In the genomic region with DNA sequence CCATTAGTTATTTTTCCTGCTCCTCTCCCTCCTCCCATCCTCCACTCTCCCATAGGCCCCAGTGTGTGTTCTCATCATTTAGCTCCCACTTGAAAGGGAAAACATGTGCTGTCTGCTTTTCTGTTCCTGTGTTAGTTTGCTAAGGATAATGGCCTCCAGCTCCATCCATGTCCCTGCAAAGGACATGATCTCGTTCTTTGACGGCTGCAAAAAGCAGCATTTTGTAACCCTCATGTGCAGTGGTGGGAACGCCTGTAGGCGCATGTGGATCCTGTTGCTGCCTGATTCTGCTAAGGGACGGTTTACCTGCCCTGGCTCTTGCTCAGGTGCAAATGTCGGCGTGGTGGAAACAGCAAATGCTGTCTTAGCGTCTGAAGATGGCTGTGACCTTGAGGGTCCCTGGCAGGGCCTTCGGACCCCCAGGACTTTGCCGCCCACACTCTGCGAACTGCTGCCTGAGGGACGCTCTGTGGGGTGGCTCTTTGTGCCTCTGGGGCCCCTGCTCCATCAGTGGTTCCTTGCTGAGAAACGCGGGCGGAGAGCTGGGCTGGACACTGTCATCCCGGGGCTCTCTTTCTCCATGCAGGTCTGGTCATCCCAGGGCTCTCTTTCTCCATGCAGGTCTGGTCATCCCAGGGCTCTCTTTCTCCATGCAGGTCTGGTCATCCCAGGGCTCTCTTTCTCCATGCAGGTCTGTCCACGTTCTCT, we compare ENCODE assay signal across 10 cellular contexts. TPM values are rescaled to one million over a fixed set of nuclear protein-coding genes. Genes with fewer than 3 reads are reported as not detected.
DNase-seq lines count a peak whose midpoint lies in the region; ATAC-seq and FAIRE-seq lines count a peak whose summit lies in the region.
"Had no signal": no experiment of that assay in that cellular context is flagged by ENCODE, and none has a peak within 500 bp of the region (broad histone marks: within the 10 kb centered on the region; RNA-seq: fewer than 3 reads in every experiment).

No MANE protein-coding gene starts in this region.

- H3K9me3 Mint-ChIP-seq in activated naive CD4-positive, alpha-beta T cell treated with anti-CD3 and anti-CD28 coated beads, Interleukin-2, amount 10 ng/mL, durations not matched to agents 7 days and 5 days: no peaks in the 10 kb centered on the region
- no peaks in the 10 kb centered on the region for H3K9me3 Mint-ChIP-seq in activated CD8-positive, alpha-beta memory T cell treated with anti-CD3 and anti-CD28 coated beads, Interleukin-2, amount 10 ng/mL, durations not matched to agents 7 days and 5 days (ENCODE audit: low read depth)
- no peaks in the 10 kb centered on the region for H3K9me3 Mint-ChIP-seq in stimulated activated naive B cell treated with anti-CD40 and anti-IgM and Interleukin-4, amounts not matched to agents 10 μg/mL and 1 μg/mL and 100 μg/mL, for 72 hours

- peak overlapping the region; percentile 72 for H3K4me3 Mint-ChIP-seq in activated naive CD4-positive, alpha-beta T cell treated with anti-CD3 and anti-CD28 coated beads, Interleukin-2, amount 10 ng/mL, durations not matched to agents 7 days and 5 days
- peak overlapping the region; percentile 71 for H3K4me3 Mint-ChIP-seq in activated CD8-positive, alpha-beta memory T cell treated with anti-CD3 and anti-CD28 coated beads, Interleukin-2, amount 10 ng/mL, durations not matched to agents 7 days and 5 days
- peak overlapping the region; percentile 86 for H3K4me3 Mint-ChIP-seq in stimulated activated naive B cell treated with anti-CD40 and anti-IgM and Interleukin-4, amounts not matched to agents 10 μg/mL and 1 μg/mL and 100 μg/mL, for 72 hours

- no peak for FAIRE-seq in RCC 7860 (lab: Jason Lieb, UNC)

- H3K27me3 Mint-ChIP-seq in activated naive CD4-positive, alpha-beta T cell treated with anti-CD3 and anti-CD28 coated beads, Interleukin-2, amount 10 ng/mL, durations not matched to agents 7 days and 5 days: no peaks in the 10 kb centered on the region
- no peaks in the 10 kb centered on the region for H3K27me3 Mint-ChIP-seq in activated CD8-positive, alpha-beta memory T cell treated with anti-CD3 and anti-CD28 coated beads, Interleukin-2, amount 10 ng/mL, durations not matched to agents 7 days and 5 days
- no peaks in the 10 kb centered on the region for H3K27me3 Mint-ChIP-seq in stimulated activated naive B cell treated with anti-CD40 and anti-IgM and Interleukin-4, amounts not matched to agents 10 μg/mL and 1 μg/mL and 100 μg/mL, for 72 hours

- peak overlapping the region; percentile 98 for H3K27ac Mint-ChIP-seq in activated naive CD4-positive, alpha-beta T cell treated with anti-CD3 and anti-CD28 coated beads, Interleukin-2, amount 10 ng/mL, durations not matched to agents 7 days and 5 days
- H3K27ac Mint-ChIP-seq in activated CD8-positive, alpha-beta memory T cell treated with anti-CD3 and anti-CD28 coated beads, Interleukin-2, amount 10 ng/mL, durations not matched to agents 7 days and 5 days: peak overlapping the region; percentile 93
- H3K27ac Mint-ChIP-seq in stimulated activated naive B cell treated with anti-CD40 and anti-IgM and Interleukin-4, amounts not matched to agents 10 μg/mL and 1 μg/mL and 100 μg/mL, for 72 hours: peak overlapping the region; percentile 93

- no peak for DNase-seq in activated naive CD4-positive, alpha-beta T cell treated with anti-CD3 and anti-CD28 coated beads, Interleukin-2, amount 10 ng/mL, durations not matched to agents 7 days and 5 days
- DNase-seq in activated naive CD4-positive, alpha-beta T cell treated with Interleukin-2 at 50 U/mL for 16 hours: no peak
- DNase-seq in HT-29 (ENCODE audit: low spot score): peak; percentile 25
- DNase-seq in activated CD8-positive, alpha-beta memory T cell treated with anti-CD3 and anti-CD28 coated beads, Interleukin-2, amount 10 ng/mL, durations not matched to agents 7 days and 5 days: no peak
- DNase-seq in stimulated activated naive B cell treated with anti-CD40 and anti-IgM and Interleukin-4, amounts not matched to agents 10 μg/mL and 1 μg/mL and 100 μg/mL, for 72 hours: no peak
- DNase-seq in amniotic stem cell (lab: John Stamatoyannopoulos, UW): no peak
- DNase-seq in RCC 7860 (ENCODE audit: low spot score): no peak
- DNase-seq: DND-41, upper lobe of left lung had no signal

- no peak for ATAC-seq in activated CD8-positive, alpha-beta memory T cell treated with anti-CD3 and anti-CD28 coated beads, Interleukin-2, amount 10 ng/mL, durations not matched to agents 7 days and 5 days
- no peak for ATAC-seq in stimulated activated naive B cell treated with anti-CD40 and anti-IgM and Interleukin-4, amounts not matched to agents 10 μg/mL and 1 μg/mL and 100 μg/mL, for 72 hours (replicated peaks)
- no peak for ATAC-seq in HG02938 (IDR thresholded peaks at IDR 0.05; ENCODE audit: unreplicated experiment)

- peaks cover 44% of the 10 kb centered on the region for H3K4me1 Mint-ChIP-seq in activated naive CD4-positive, alpha-beta T cell treated with anti-CD3 and anti-CD28 coated beads, Interleukin-2, amount 10 ng/mL, durations not matched to agents 7 days and 5 days
- peaks cover 45% of the 10 kb centered on the region for H3K4me1 Mint-ChIP-seq in activated CD8-positive, alpha-beta memory T cell treated with anti-CD3 and anti-CD28 coated beads, Interleukin-2, amount 10 ng/mL, durations not matched to agents 7 days and 5 days
- peaks cover 37 to 64% of the 10 kb centered on the region in 2 donors for H3K4me1 Mint-ChIP-seq in stimulated activated naive B cell treated with anti-CD40 and anti-IgM and Interleukin-4, amounts not matched to agents 10 μg/mL and 1 μg/mL and 100 μg/mL, for 72 hours

- CTCF ChIA-PET in activated naive CD4-positive, alpha-beta T cell treated with anti-CD3 and anti-CD28 coated beads, Interleukin-2, amount 10 ng/mL, durations not matched to agents 7 days and 5 days (lab: Charles Lee): interaction anchor here (2.6 kb wide), 1 partner anchor 59 kb away, joined by 8 read pairs; no protein-coding TSS in a partner anchor
- CTCF ChIA-PET in activated CD8-positive, alpha-beta memory T cell treated with anti-CD3 and anti-CD28 coated beads, Interleukin-2, amount 10 ng/mL, durations not matched to agents 7 days and 5 days (lab: Charles Lee): interaction anchor here (0.6 to 6.0 kb wide), 3 partner anchors 10 to 1090 kb away, joined by 3 to 30 read pairs (median 8); no protein-coding TSS in a partner anchor

- H3K36me3 Mint-ChIP-seq in activated naive CD4-positive, alpha-beta T cell treated with anti-CD3 and anti-CD28 coated beads, Interleukin-2, amount 10 ng/mL, durations not matched to agents 7 days and 5 days: peaks cover 7% of the 10 kb centered on the region
- H3K36me3 Mint-ChIP-seq in activated CD8-positive, alpha-beta memory T cell treated with anti-CD3 and anti-CD28 coated beads, Interleukin-2, amount 10 ng/mL, durations not matched to agents 7 days and 5 days: peaks cover 2% of the 10 kb centered on the region
- H3K36me3 Mint-ChIP-seq in stimulated activated naive B cell treated with anti-CD40 and anti-IgM and Interleukin-4, amounts not matched to agents 10 μg/mL and 1 μg/mL and 100 μg/mL, for 72 hours: peaks cover 21 to 38% of the 10 kb centered on the region in 2 donors

RNA-seq across cellular contexts. Expression of a gene that starts 5.5 kb away (rescaled TPM):
- 44.3 and 56.9 TPM in 2 replicates for total RNA-seq in HT-29 (2014; rRNA removed; shearing (Covaris generic))
- 10 to 100 TPM; 56.0 to 64.9 TPM for total RNA-seq in activated CD8-positive, alpha-beta memory T cell treated with anti-CD3 and anti-CD28 coated beads, Interleukin-2, amount 10 ng/mL, durations not matched to agents 7 days and 5 days

RNA-seq across cellular contexts. Expression of a gene that starts 9.4 kb away (rescaled TPM):
- total RNA-seq in HT-29 (2014; rRNA removed; shearing (Covaris generic)): 4.7 and 5.6 TPM in 2 replicates
- 1 to 10 TPM; 5.6 to 6.0 TPM for total RNA-seq in activated CD8-positive, alpha-beta memory T cell treated with anti-CD3 and anti-CD28 coated beads, Interleukin-2, amount 10 ng/mL, durations not matched to agents 7 days and 5 days

RNA-seq across cellular contexts. Expression of a gene that starts 15.3 kb away (rescaled TPM):
- total RNA-seq in HT-29 (2014; rRNA removed; shearing (Covaris generic)): 160 and 179 TPM in 2 replicates
- 10 to 100 TPM; 34.0 to 50.2 TPM for total RNA-seq in activated CD8-positive, alpha-beta memory T cell treated with anti-CD3 and anti-CD28 coated beads, Interleukin-2, amount 10 ng/mL, durations not matched to agents 7 days and 5 days

RNA-seq across cellular contexts. Expression of a gene that starts 30.6 kb away (rescaled TPM):
- 59.7 and 60.8 TPM in 2 replicates for total RNA-seq in HT-29 (2014; rRNA removed; shearing (Covaris generic))
- 10 to 100 TPM in 1 of 2 experiments, 1 to 10 TPM in 1; 9.1 to 13.1 TPM for total RNA-seq in activated CD8-positive, alpha-beta memory T cell treated with anti-CD3 and anti-CD28 coated beads, Interleukin-2, amount 10 ng/mL, durations not matched to agents 7 days and 5 days

RNA-seq across cellular contexts. Expression of a gene that starts 36.0 kb away (rescaled TPM):
- not detected in 2 replicates for total RNA-seq in HT-29 (2014; rRNA removed; shearing (Covaris generic))
- total RNA-seq in activated CD8-positive, alpha-beta memory T cell treated with anti-CD3 and anti-CD28 coated beads, Interleukin-2, amount 10 ng/mL, durations not matched to agents 7 days and 5 days: not detected
